Comparison of ENCODE assay signal across 33 cellular contexts in genomic region chrX:30015440-30015839, GRCh38.
"Had no signal": no experiment of that assay in that cellular context is flagged by ENCODE, and none has a peak within 500 bp of the region (broad histone marks: within the 10 kb centered on the region; RNA-seq: fewer than 3 reads in every experiment).

No MANE protein-coding gene starts in this region.

- H3K4me3 ChIP-seq: MG63 had no signal

- DNase-seq: Karpas-422, Kasumi-1, KG1, MG63, MM.1S, MV-4-11, NCI-H1048, NCI-H1092, NCI-H1092 treated with DMSO at 0.1 percent for 48 hours, NCI-H1105, NCI-H1105 treated with DMSO at 0.1 percent for 48 hours, NCI-H1417, NCI-H1417 treated with DMSO at 0.1 percent for 48 hours, NCI-H1436, NCI-H1436 treated with DMSO at 0.1 percent for 48 hours, NCI-H146, NCI-H1694, NCI-H1694 treated with DMSO at 0.1 percent for 48 hours, NCI-H187, NCI-H187 treated with DMSO at 0.1 percent for 48 hours, NCI-H1930, NCI-H2029, NCI-H2029 treated with DMSO at 0.1 percent for 48 hours, NCI-H2081, NCI-H2081 treated with DMSO at 0.1 percent for 48 hours, NCI-H2107, NCI-H2171, NCI-H2171 treated with DMSO at 0.1 percent for 48 hours, NCI-H2227 treated with DMSO at 0.1 percent for 48 hours, NCI-H226, NCI-H345, NCI-H446, NCI-H446 treated with DMSO at 0.1 percent for 48 hours had no signal
